ENCODE assay signal across 8 cellular contexts in genomic region chr20:6142348-6142993, GRCh38. TPM values are rescaled to one million over a fixed set of nuclear protein-coding genes. Genes with fewer than 3 reads are reported as not detected.
DNase-seq lines count a peak whose midpoint lies in the region; ATAC-seq and TF ChIP-seq lines count a peak whose summit lies in the region.

No MANE protein-coding gene starts in this region.

- no peaks in the 10 kb centered on the region for H3K36me3 ChIP-seq in CD8-positive, alpha-beta T cell (ENCODE audit: insufficient read depth, low read length)
- no peaks in the 10 kb centered on the region for H3K36me3 ChIP-seq in OCI-LY1 (ENCODE audit: insufficient read depth, low read length)

- H3K79me2 ChIP-seq in OCI-LY1 (ENCODE audit: insufficient read depth, low read length) = no peaks in the 10 kb centered on the region

- no peak overlapping the region for H3K27ac Mint-ChIP-seq in CD8-positive, alpha-beta T cell

- H4K20me1 ChIP-seq in OCI-LY1 (ENCODE audit: insufficient read depth, low read length) = no peaks in the 10 kb centered on the region

- H3K4me3 ChIP-seq in CD8-positive, alpha-beta T cell (ENCODE audit: low read depth, low read length) = no peak overlapping the region
- no peak overlapping the region for H3K4me3 ChIP-seq in OCI-LY1 (ENCODE audit: low read depth, low read length, poor library complexity, severe bottlenecking)

- intact Hi-C loops in CD8-positive, alpha-beta T cell (cut with DNase I, micrococcal nuclease) = loop anchor here in 1 of 2 experiments (5.0 kb wide), 1 partner anchor 1235 kb away; no protein-coding TSS in a partner anchor
- intact Hi-C loops in Right ventricle myocardium superior (cut with DNase I) = loop anchor here (10.0 kb wide), 1 partner anchor 1142 kb away; no protein-coding TSS in a partner anchor

- no peaks in the 10 kb centered on the region for H3K9me3 ChIP-seq in CD8-positive, alpha-beta T cell (ENCODE audit: low read length)
- no peaks in the 10 kb centered on the region for H3K9me3 ChIP-seq in OCI-LY1 (ENCODE audit: low read length)

- no peak overlapping the region for H3K9ac ChIP-seq in OCI-LY1 (ENCODE audit: low read length)

- H3K27ac ChIP-seq in CD8-positive, alpha-beta T cell (ENCODE audit: low read depth, low read length) = no peak overlapping the region
- no peak overlapping the region for H3K27ac ChIP-seq in OCI-LY1 (ENCODE audit: low read depth, low read length, poor library complexity, severe bottlenecking)

- CTCF ChIA-PET in CD8-positive, alpha-beta T cell (lab: Charles Lee) = interaction anchor here (0.8 to 1.2 kb wide), 2 partner anchors 11 to 27 kb away, joined by 3 read pairs; no protein-coding TSS in a partner anchor

- POLR2A ChIA-PET in CD8-positive, alpha-beta T cell (lab: Charles Lee) = no interaction called here

- H3K27me3 Mint-ChIP-seq in CD8-positive, alpha-beta T cell (ENCODE audit: low read depth) = peaks cover 7% of the 10 kb centered on the region

- no peak for ATAC-seq in CD8-positive, alpha-beta T cell
- peak; percentile 79 for ATAC-seq in Right ventricle myocardium superior (ENCODE audit: poor library complexity)

- no peaks in the 10 kb centered on the region for H3K9me2 ChIP-seq in OCI-LY1 (ENCODE audit: low read depth, low read length)

- no peaks in the 10 kb centered on the region for H3K27me3 ChIP-seq in CD8-positive, alpha-beta T cell (ENCODE audit: insufficient read depth, low read length)
- no peaks in the 10 kb centered on the region for H3K27me3 ChIP-seq in OCI-LY1 (ENCODE audit: insufficient read depth, low read length)

- H3K4me2 ChIP-seq in OCI-LY1 (ENCODE audit: low read length) = no peak overlapping the region

- no peaks in the 10 kb centered on the region for H3K4me1 ChIP-seq in CD8-positive, alpha-beta T cell (ENCODE audit: insufficient read depth, low read length)
- H3K4me1 ChIP-seq in OCI-LY1 (ENCODE audit: insufficient read depth, low read length, severe bottlenecking) = no peaks in the 10 kb centered on the region

- no peak overlapping the region for H2AFZ ChIP-seq in OCI-LY1 (ENCODE audit: low read length)

- no peak overlapping the region for H3K4me3 Mint-ChIP-seq in CD8-positive, alpha-beta T cell

- no peaks in the 10 kb centered on the region for H3K4me1 Mint-ChIP-seq in CD8-positive, alpha-beta T cell (ENCODE audit: low read depth)

- no peaks in the 10 kb centered on the region for H3F3A ChIP-seq in OCI-LY1 (ENCODE audit: insufficient read depth, low read length)

- peak; percentile 76 for TF ChIP-seq CTCF in CD8-positive, alpha-beta T cell (IDR thresholded peaks at IDR 0.05)
- peak; percentile 80 for TF ChIP-seq CTCF in OCI-LY1 (IDR thresholded peaks at IDR 0.05; ENCODE audit: low read length)

- DNase-seq in CD8-positive, alpha-beta T cell = peak in 4 of 7 experiments; percentile 8 to 50 (median 36)
- peak; percentile 25 for DNase-seq in GM19238 (ENCODE audit: insufficient read length, low spot score)
- peak; percentile 59 for DNase-seq in HuH-7 (ENCODE audit: low spot score)
- DNase-seq in activated gamma-delta T cell treated with anti-CD3 and anti-CD28 coated beads, Interleukin-2, amount 50 U/mL, for 16 hours (ENCODE audit: low read depth) = peak; percentile 9
- no peak for DNase-seq in Right ventricle myocardium superior
- DNase-seq in pulmonary artery endothelial cell (ENCODE audit: low read depth, low spot score) = peak; percentile 19
- no peak for DNase-seq in UCSD-AML1 (lab: John Stamatoyannopoulos, UW; ENCODE audit: unreplicated experiment)

- H3K9me3 Mint-ChIP-seq in CD8-positive, alpha-beta T cell = no peaks in the 10 kb centered on the region

- no peaks in the 10 kb centered on the region for H3K36me3 Mint-ChIP-seq in CD8-positive, alpha-beta T cell

RNA-seq across cellular contexts. Expression of gene FERMT1, which starts 19.6 kb away (rescaled TPM):
- total RNA-seq in CD8-positive, alpha-beta T cell = not detected
- total RNA-seq in Right ventricle myocardium superior (1.0 TPM), pulmonary artery endothelial cell (1.1 and 2.2 TPM in 2 replicates)

Comparison
In these comparisons a context has a peak if more than half of its experiments do, and no peak if none do; other contexts are left out.
1. DNase-seq: peak in CD8-positive, alpha-beta T cell (4 of 7), GM19238 (single experiment), HuH-7 (single experiment), activated gamma-delta T cell treated with anti-CD3 and anti-CD28 coated beads, Interleukin-2, amount 50 U/mL, for 16 hours (single experiment) and pulmonary artery endothelial cell (single experiment); none in Right ventricle myocardium superior (single experiment) and UCSD-AML1 (single experiment).